Comparison of ENCODE assay signal across 8 cellular contexts in genomic region chr14:106184771-106185170, GRCh38.
DNase-seq lines count a peak whose midpoint lies in the region; ATAC-seq and TF ChIP-seq lines count a peak whose summit lies in the region.
"Not testable (repeated sequence)": the region's sequence is repeated elsewhere in the genome, so short reads cannot be mapped to it uniquely, and the experiment has no call there.

No MANE protein-coding gene starts in this region.

- H3K27ac ChIP-seq in transverse colon: peak overlapping the region in 1 of 4 donors; percentile 19

- ATAC-seq in activated CD4-positive, CD25-positive, alpha-beta regulatory T cell treated with anti-CD3 and anti-CD28 coated beads, Interleukin-2, amount 50 U/mL, for 24 hours: peak; percentile 85 to 91
- peak; percentile 91 for ATAC-seq in central memory CD8-positive, alpha-beta T cell (replicated peaks; ENCODE audit: extremely low read depth, poor library complexity, severe bottlenecking)

- H3K27me3 Mint-ChIP-seq in central memory CD8-positive, alpha-beta T cell: not testable (repeated sequence)

- not testable (repeated sequence) for H3K9me3 Mint-ChIP-seq in central memory CD8-positive, alpha-beta T cell

- WGBS in transverse colon (ENCODE audit: low coverage in 1 of 2), 2 donors: 58% methylated on average over 8 of the region's 8 CpGs; no CpG with 5 or more reads in 1 of the 2 donors

- not testable (repeated sequence) for H3K36me3 ChIP-seq in transverse colon

- H3K36me3 Mint-ChIP-seq in central memory CD8-positive, alpha-beta T cell (ENCODE audit: insufficient read depth): not testable (repeated sequence)

- H3K4me3 ChIP-seq in transverse colon: not testable (repeated sequence)

- peak overlapping the region; percentile 9 for H3K4me3 Mint-ChIP-seq in central memory CD8-positive, alpha-beta T cell

- TF ChIP-seq POLR2A in transverse colon (IDR thresholded peaks at IDR 0.05): not testable (repeated sequence)

- TF ChIP-seq CTCF in transverse colon (IDR thresholded peaks at IDR 0.05): not testable (repeated sequence)

- not testable (repeated sequence) for H3K27me3 ChIP-seq in transverse colon

- H3K9me3 ChIP-seq in transverse colon: not testable (repeated sequence)

- peak overlapping the region; percentile 65 for H3K27ac Mint-ChIP-seq in central memory CD8-positive, alpha-beta T cell (ENCODE audit: low read depth)

- H3K4me1 ChIP-seq in transverse colon: not testable (repeated sequence)

- not testable (repeated sequence) for TF ChIP-seq EP300 in transverse colon (IDR thresholded peaks at IDR 0.05; ENCODE audit: low read depth)

- intact Hi-C loops in transverse colon (cut with DNase I; ENCODE audit: low total_unique reads): not testable (repeated sequence)

- in situ Hi-C loops in transverse colon (cut with MboI; ENCODE audit: low pct_ligation_motif_present in 1 of 4, low pct_unique_long_range_greater_than_20kb in 1 of 4, low sequenced_read_pairs in 3 of 4): not testable (repeated sequence)

- H3K4me1 Mint-ChIP-seq in central memory CD8-positive, alpha-beta T cell: peaks cover 16% of the 10 kb centered on the region

- DNase-seq in GDM1 (lab: John Stamatoyannopoulos, UW): peak; percentile 72
- peak in 2 of 3 experiments; percentile 28 to 38 for DNase-seq in activated CD8-positive, alpha-beta memory T cell treated with anti-CD3 and anti-CD28 coated beads for 48 hours (ENCODE audit: low read depth in 2 of 3, low spot score in 2 of 3)
- DNase-seq in activated T-helper 9 cell treated with anti-CD3 and anti-CD28 coated beads, Interleukin-2, amount 50 U/mL, for 16 hours (ENCODE audit: low read depth): peak; percentile 49
- peak; percentile 45 to 60 for DNase-seq in central memory CD8-positive, alpha-beta T cell (ENCODE audit: low spot score in 2 of 2)
- DNase-seq in stimulated activated CD4-positive, alpha-beta T cell treated with anti-CD3 and anti-CD28 coated beads, Interleukin-12 subunit alpha, Interleukin-12 subunit beta, amount 100 ng/mL, for 24 hours (ENCODE audit: low read depth in 2 of 2): peak; percentile 35 to 41
- peak; percentile 29 to 35 for DNase-seq in stimulated activated CD8-positive, alpha-beta memory T cell treated with anti-CD3 and anti-CD28 coated beads, Interleukin-15, amount 100 ng/mL, for 4 hours (ENCODE audit: low read depth in 2 of 2)
- peak; percentile 40 for DNase-seq in transverse colon
